ENCODE assay signal across 24 cellular contexts in the genomic region with DNA sequence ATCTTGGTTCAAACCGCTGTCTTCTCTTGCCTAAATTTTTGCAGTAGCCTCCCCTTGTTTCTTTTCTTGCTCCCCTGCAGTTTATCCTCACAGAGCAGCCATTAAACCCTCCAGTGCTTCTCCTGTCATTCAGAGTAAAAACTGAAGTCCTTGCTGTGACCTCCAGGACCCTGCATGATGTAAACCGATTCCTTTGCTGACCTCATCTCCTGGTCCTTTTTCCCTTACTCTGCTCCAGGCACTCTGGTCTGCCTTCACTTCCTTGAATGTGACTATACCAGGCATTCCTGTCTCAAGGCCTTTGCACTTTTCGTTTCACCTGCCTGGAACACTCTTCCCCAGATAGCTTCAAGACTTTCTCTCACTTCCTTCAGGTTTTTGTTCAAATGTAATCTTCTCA.
A peak's percentile ranks its signal among the peaks of the same experiment; 100 is the strongest.
DNase-seq lines count a peak whose midpoint lies in the region; ATAC-seq, FAIRE-seq and TF ChIP-seq lines count a peak whose summit lies in the region.
"Had no signal": no experiment of that assay in that cellular context is flagged by ENCODE, and none has a peak within 500 bp of the region (broad histone marks: within the 10 kb centered on the region; RNA-seq: fewer than 3 reads in every experiment).

No MANE protein-coding gene starts in this region.

- H3K79me2 ChIP-seq in GM23338 (replicated peaks; ENCODE audit: insufficient read depth) (no peaks in the 10 kb centered on the region), HepG2 (ENCODE audit: insufficient read depth, low read length) (no peaks in the 10 kb centered on the region)

- in situ Hi-C loops in HepG2 (cut with HindIII; ENCODE audit: extremely low pct_ligation_motif_present, low pct_unique_long_range_greater_than_20kb) = no loop called here

- no peak overlapping the region for H3K27ac Mint-ChIP-seq in GM23338
- peak overlapping the region; percentile 10 for H3K27ac Mint-ChIP-seq in central memory CD8-positive, alpha-beta T cell (ENCODE audit: low read depth)
- peak overlapping the region; percentile 52 for H3K27ac Mint-ChIP-seq in nephron progenitor cell
- H3K27ac Mint-ChIP-seq: CD8-positive, alpha-beta memory T cell; HFFc6; IgD-negative memory B cell had no signal

- 98% methylated on average over 3 of the region's 3 CpGs for WGBS in HepG2 (ENCODE audit: low lambda C conversion rate)

- H3F3A ChIP-seq in GM23338 (replicated peaks; ENCODE audit: low read depth) = no peaks in the 10 kb centered on the region

- POLR2A ChIA-PET in HepG2 (lab: Yijun Ruan, JAX) = no interaction called here

- no peak for TF ChIP-seq RAD21 in HepG2 (CRISPR knock-in tag; IDR thresholded peaks at IDR 0.05)

- H3K27ac ChIP-seq in GM23338 (ENCODE audit: low read depth) (no peak overlapping the region), HepG2 (ENCODE audit: extremely low read length, insufficient read depth, low read length) (no peak overlapping the region)
- H3K27ac ChIP-seq: A549; BLaER1 treated with 17β-estradiol and CSF1 and Interleukin-3, amounts not matched to agents 10 nM and 100 nM; GM23248 had no signal

- FAIRE-seq in HepG2 (lab: Jason Lieb, UNC) = no peak
- FAIRE-seq: A549, G401.6, GM19239, H54, HTR-8/SVneo had no signal

- H3K4me2 ChIP-seq in GM23338 (no peak overlapping the region), HepG2 (ENCODE audit: low read depth, low read length) (no peak overlapping the region)
- H3K4me2 ChIP-seq: A549; BLaER1 treated with 17β-estradiol and CSF1 and Interleukin-3, amounts not matched to agents 10 nM and 100 nM had no signal

- TF ChIP-seq POLR2A in HepG2 (IDR thresholded peaks at IDR 0.05; ENCODE audit: insufficient read depth in 1 of 2, low read depth in 2 of 2, low read length in 2 of 2) = no peak

- H3K4me3 ChIP-seq in GM23338 = no peak overlapping the region
- no peak overlapping the region for H3K4me3 ChIP-seq in HepG2 (replicated peaks in 1 of 3; ENCODE audit: insufficient read depth in 1 of 3, low read depth in 2 of 3, low read length in 3 of 3)
- H3K4me3 ChIP-seq: A549; BLaER1 treated with 17β-estradiol and CSF1 and Interleukin-3, amounts not matched to agents 10 nM and 100 nM; GM23248 had no signal

- peak; percentile 29; the same call in 1 of the 3 replicates for ATAC-seq in GM23338
- no peak for ATAC-seq in central memory CD8-positive, alpha-beta T cell (replicated peaks; ENCODE audit: extremely low read depth, poor library complexity, severe bottlenecking)
- no peak for ATAC-seq in HG02610 (IDR thresholded peaks at IDR 0.05; ENCODE audit: unreplicated experiment)
- ATAC-seq in HepG2 = no peak
- ATAC-seq: A549, HCT116 had no signal

- BruUV-seq in HepG2 (replicated peaks; lab: Mats Ljungman, UMichigan) = no TSS peak

- H3K36me3 Mint-ChIP-seq in GM23338 (ENCODE audit: low read depth) (peaks cover 27% of the 10 kb centered on the region), nephron progenitor cell (ENCODE audit: low read depth) (peaks cover 61% of the 10 kb centered on the region)
- peaks cover 2% of the 10 kb centered on the region for H3K36me3 Mint-ChIP-seq in central memory CD8-positive, alpha-beta T cell (ENCODE audit: insufficient read depth)

- TF ChIP-seq EP300 in HepG2 (IDR thresholded peaks at IDR 0.05; ENCODE audit: low read depth in 2 of 2, low read length in 2 of 2) (no peak), HepG2 (CRISPR knock-in tag; IDR thresholded peaks at IDR 0.05; ENCODE audit: borderline replicate concordance) (no peak)

- H3K4me1 Mint-ChIP-seq in GM23338 (peaks cover 17% of the 10 kb centered on the region), nephron progenitor cell (peaks cover 21% of the 10 kb centered on the region)
- peaks cover 17% of the 10 kb centered on the region for H3K4me1 Mint-ChIP-seq in central memory CD8-positive, alpha-beta T cell

- TF ChIP-seq CTCF in GM23338 (conservative IDR thresholded peaks at IDR 0.05; ENCODE audit: low read depth in 2 of 2) (no peak), nephron progenitor cell (IDR thresholded peaks at IDR 0.05) (no peak), HepG2 (CRISPR knock-in tag; IDR thresholded peaks at IDR 0.05) (no peak)

- H3K27me3 ChIP-seq in GM23338 (ENCODE audit: insufficient read depth) = no peaks in the 10 kb centered on the region
- no peaks in the 10 kb centered on the region for H3K27me3 ChIP-seq in HepG2 (ENCODE audit: control insufficient read depth in 1 of 2, insufficient read depth in 2 of 2, low read length in 2 of 2)
- H3K27me3 ChIP-seq: BLaER1 treated with 17β-estradiol and CSF1 and Interleukin-3, amounts not matched to agents 10 nM and 100 nM had no signal

- H3K4me3 Mint-ChIP-seq in GM23338 (no peak overlapping the region), nephron progenitor cell (no peak overlapping the region)
- H3K4me3 Mint-ChIP-seq in central memory CD8-positive, alpha-beta T cell = no peak overlapping the region
- H3K4me3 Mint-ChIP-seq: CD8-positive, alpha-beta memory T cell; HFFc6; IgD-negative memory B cell had no signal

- H3K9me3 Mint-ChIP-seq in GM23338 (peaks cover 10% of the 10 kb centered on the region), nephron progenitor cell (peaks cover 30% of the 10 kb centered on the region)
- no peaks in the 10 kb centered on the region for H3K9me3 Mint-ChIP-seq in central memory CD8-positive, alpha-beta T cell
- H3K9me3 Mint-ChIP-seq: HFFc6 had no signal

- H3K36me3 ChIP-seq in GM23338 (ENCODE audit: insufficient read depth) = 0 out of 2 replicates have a peak, but pooled peaks cover 3% of the 10 kb centered on the region
- no peaks in the 10 kb centered on the region; a peak in 2 of 5 replicates for H3K36me3 ChIP-seq in HepG2 (replicated peaks in 1 of 2; ENCODE audit: control insufficient read depth in 1 of 2, insufficient read depth in 2 of 2, low read length in 2 of 2)

- no peak overlapping the region for H2AFZ ChIP-seq in GM23338
- H2AFZ ChIP-seq in HepG2 (ENCODE audit: low read length) = no peak overlapping the region
- H2AFZ ChIP-seq: GM23248 had no signal

- no peaks in the 10 kb centered on the region for H3K27me3 Mint-ChIP-seq in GM23338 (ENCODE audit: insufficient read depth, low read depth, poor library complexity)
- no peaks in the 10 kb centered on the region for H3K27me3 Mint-ChIP-seq in central memory CD8-positive, alpha-beta T cell
- no peaks in the 10 kb centered on the region for H3K27me3 Mint-ChIP-seq in nephron progenitor cell (ENCODE audit: low read depth, poor library complexity)
- H3K27me3 Mint-ChIP-seq: CD8-positive, alpha-beta memory T cell; IgD-negative memory B cell had no signal

- H3K9me2 ChIP-seq in GM23338 (ENCODE audit: insufficient read depth) = no peaks in the 10 kb centered on the region; the same call in 1 of the 2 replicates

- DNase-seq in GM23338 (ENCODE audit: low spot score) = no peak
- DNase-seq in central memory CD8-positive, alpha-beta T cell (ENCODE audit: low spot score in 2 of 2) = no peak
- DNase-seq in nephron progenitor cell = no peak
- DNase-seq in NCI-H2029 (lab: John Stamatoyannopoulos, UW) = no peak
- DNase-seq in NCI-H146 (lab: John Stamatoyannopoulos, UW) = no peak
- no peak for DNase-seq in HepG2 (ENCODE audit: low spot score)
- DNase-seq: CD8-positive, alpha-beta memory T cell; COR-L47; DMS 273 treated with DMSO at 0.1 percent for 48 hours; DMS53; DND-41; EL; GM23248; HFFc6; KBM-7 had no signal

- H3K4me1 ChIP-seq in GM23338 (ENCODE audit: insufficient read depth) (peaks cover 11% of the 10 kb centered on the region; the same call in 1 of the 2 replicates), HepG2 (ENCODE audit: insufficient read depth, low read length) (peaks cover 10% of the 10 kb centered on the region)
- H3K4me1 ChIP-seq: A549; BLaER1 treated with 17β-estradiol and CSF1 and Interleukin-3, amounts not matched to agents 10 nM and 100 nM had no signal

- CTCF ChIA-PET in HepG2 (lab: Yijun Ruan, JAX; ENCODE audit: low intra/inter-chr PET ratio, low total read pairs) = no interaction called here

- intact Hi-C loops in HepG2 (cut with micrococcal nuclease; ENCODE audit: unreplicated experiment) = no loop called here

- no peak overlapping the region for H3K9ac ChIP-seq in HepG2 (ENCODE audit: insufficient read depth, low read depth, low read length)
- H3K9ac ChIP-seq: BLaER1 treated with 17β-estradiol and CSF1 and Interleukin-3, amounts not matched to agents 10 nM and 100 nM; GM23248 had no signal

- no peaks in the 10 kb centered on the region for H3K9me3 ChIP-seq in HepG2 (ENCODE audit: low read length)

- H4K20me1 ChIP-seq in GM23338 (replicated peaks; ENCODE audit: insufficient read depth) (no peaks in the 10 kb centered on the region), HepG2 (ENCODE audit: insufficient read depth, low read length) (no peaks in the 10 kb centered on the region)
- H4K20me1 ChIP-seq: BLaER1 treated with 17β-estradiol and CSF1 and Interleukin-3, amounts not matched to agents 10 nM and 100 nM had no signal

TF ChIP-seq in GM23338, 12 proteins besides CTCF, POLR2A, EP300 and RAD21:
- TF ChIP-seq EZH2 (IDR thresholded peaks at IDR 0.05; ENCODE audit: low read depth, unreplicated experiment) (no peak), ZNF331 (CRISPR knock-in tag; IDR thresholded peaks at IDR 0.05; ENCODE audit: low read depth) (no peak)

TF ChIP-seq in HepG2, 621 proteins besides CTCF, POLR2A, EP300 and RAD21 (continues in another document):
- TF ChIP-seq ZNF207 (IDR thresholded peaks at IDR 0.05; ENCODE audit: borderline replicate concordance) (no peak), MTF1 (CRISPR knock-in tag; IDR thresholded peaks at IDR 0.05) (no peak)
- TF ChIP-seq, protein P1, sequence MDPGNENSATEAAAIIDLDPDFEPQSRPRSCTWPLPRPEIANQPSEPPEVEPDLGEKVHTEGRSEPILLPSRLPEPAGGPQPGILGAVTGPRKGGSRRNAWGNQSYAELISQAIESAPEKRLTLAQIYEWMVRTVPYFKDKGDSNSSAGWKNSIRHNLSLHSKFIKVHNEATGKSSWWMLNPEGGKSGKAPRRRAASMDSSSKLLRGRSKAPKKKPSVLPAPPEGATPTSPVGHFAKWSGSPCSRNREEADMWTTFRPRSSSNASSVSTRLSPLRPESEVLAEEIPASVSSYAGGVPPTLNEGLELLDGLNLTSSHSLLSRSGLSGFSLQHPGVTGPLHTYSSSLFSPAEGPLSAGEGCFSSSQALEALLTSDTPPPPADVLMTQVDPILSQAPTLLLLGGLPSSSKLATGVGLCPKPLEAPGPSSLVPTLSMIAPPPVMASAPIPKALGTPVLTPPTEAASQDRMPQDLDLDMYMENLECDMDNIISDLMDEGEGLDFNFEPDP (CRISPR knock-in tag; conservative IDR thresholded peaks at IDR 0.05) = no peak
- TF ChIP-seq, protein P2, sequence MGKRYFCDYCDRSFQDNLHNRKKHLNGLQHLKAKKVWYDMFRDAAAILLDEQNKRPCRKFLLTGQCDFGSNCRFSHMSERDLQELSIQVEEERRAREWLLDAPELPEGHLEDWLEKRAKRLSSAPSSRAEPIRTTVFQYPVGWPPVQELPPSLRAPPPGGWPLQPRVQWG (CRISPR knock-in tag; IDR thresholded peaks at IDR 0.05; ENCODE audit: borderline replicate concordance, low read depth) = no peak
